1 cellular context compared by ENCODE assay signal in the genomic region with DNA sequence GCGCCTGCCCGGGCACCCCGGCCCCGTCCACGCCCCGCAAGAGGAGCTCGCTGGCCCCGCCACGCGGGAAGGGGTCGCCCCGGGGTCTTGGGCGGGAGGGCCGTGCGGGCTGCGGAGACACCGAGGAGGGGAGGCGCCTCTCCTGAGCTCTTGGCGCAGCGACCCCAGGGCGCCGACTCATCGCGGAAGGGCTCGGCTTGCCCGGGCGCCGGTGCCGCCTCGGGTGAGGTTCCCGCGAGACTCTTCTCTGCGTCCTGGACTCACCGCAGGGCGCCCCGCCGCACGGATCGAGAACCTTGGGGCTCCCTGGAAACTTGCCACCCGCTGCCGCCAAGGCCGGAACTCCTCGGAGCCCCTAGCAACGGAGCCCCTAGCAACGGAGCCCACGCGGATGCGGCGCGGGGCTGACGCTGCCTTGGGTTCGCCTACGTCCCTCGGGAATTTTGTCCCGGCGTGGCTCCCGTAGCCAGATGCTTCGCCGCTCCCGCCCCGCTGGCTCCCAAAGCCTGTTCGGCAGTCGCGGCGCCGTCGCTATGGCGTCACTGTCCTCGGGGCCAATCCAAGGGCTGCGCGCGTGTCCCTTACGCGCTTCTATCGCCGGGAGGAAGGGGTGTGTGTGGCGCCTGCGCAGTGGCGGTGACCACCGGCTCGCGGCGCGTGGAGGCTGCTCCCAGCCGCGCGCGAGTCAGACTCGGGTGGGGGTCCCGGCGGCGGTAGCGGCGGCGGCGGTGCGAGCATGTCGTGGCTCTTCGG.
TF ChIP-seq lines count a peak whose summit lies in the region.

A gene (plus strand): TSS at position 630 of the 753 bp plus-strand sequence. CDS start 107 bp downstream, at position 737.

TF ChIP-seq in GM12878, 131 proteins besides CTCF, POLR2A, EP300 and RAD21 (continued from another document and continues in another):
- TF ChIP-seq, protein P1, sequence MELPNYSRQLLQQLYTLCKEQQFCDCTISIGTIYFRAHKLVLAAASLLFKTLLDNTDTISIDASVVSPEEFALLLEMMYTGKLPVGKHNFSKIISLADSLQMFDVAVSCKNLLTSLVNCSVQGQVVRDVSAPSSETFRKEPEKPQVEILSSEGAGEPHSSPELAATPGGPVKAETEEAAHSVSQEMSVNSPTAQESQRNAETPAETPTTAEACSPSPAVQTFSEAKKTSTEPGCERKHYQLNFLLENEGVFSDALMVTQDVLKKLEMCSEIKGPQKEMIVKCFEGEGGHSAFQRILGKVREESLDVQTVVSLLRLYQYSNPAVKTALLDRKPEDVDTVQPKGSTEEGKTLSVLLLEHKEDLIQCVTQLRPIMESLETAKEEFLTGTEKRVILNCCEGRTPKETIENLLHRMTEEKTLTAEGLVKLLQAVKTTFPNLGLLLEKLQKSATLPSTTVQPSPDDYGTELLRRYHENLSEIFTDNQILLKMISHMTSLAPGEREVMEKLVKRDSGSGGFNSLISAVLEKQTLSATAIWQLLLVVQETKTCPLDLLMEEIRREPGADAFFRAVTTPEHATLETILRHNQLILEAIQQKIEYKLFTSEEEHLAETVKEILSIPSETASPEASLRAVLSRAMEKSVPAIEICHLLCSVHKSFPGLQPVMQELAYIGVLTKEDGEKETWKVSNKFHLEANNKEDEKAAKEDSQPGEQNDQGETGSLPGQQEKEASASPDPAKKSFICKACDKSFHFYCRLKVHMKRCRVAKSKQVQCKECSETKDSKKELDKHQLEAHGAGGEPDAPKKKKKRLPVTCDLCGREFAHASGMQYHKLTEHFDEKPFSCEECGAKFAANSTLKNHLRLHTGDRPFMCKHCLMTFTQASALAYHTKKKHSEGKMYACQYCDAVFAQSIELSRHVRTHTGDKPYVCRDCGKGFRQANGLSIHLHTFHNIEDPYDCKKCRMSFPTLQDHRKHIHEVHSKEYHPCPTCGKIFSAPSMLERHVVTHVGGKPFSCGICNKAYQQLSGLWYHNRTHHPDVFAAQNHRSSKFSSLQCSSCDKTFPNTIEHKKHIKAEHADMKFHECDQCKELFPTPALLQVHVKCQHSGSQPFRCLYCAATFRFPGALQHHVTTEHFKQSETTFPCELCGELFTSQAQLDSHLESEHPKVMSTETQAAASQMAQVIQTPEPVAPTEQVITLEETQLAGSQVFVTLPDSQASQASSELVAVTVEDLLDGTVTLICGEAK (IDR thresholded peaks at IDR 0.05; ENCODE audit: borderline replicate concordance) = peak; percentile 46; the same call in 1 of the 2 replicates
- TF ChIP-seq, protein P2, sequence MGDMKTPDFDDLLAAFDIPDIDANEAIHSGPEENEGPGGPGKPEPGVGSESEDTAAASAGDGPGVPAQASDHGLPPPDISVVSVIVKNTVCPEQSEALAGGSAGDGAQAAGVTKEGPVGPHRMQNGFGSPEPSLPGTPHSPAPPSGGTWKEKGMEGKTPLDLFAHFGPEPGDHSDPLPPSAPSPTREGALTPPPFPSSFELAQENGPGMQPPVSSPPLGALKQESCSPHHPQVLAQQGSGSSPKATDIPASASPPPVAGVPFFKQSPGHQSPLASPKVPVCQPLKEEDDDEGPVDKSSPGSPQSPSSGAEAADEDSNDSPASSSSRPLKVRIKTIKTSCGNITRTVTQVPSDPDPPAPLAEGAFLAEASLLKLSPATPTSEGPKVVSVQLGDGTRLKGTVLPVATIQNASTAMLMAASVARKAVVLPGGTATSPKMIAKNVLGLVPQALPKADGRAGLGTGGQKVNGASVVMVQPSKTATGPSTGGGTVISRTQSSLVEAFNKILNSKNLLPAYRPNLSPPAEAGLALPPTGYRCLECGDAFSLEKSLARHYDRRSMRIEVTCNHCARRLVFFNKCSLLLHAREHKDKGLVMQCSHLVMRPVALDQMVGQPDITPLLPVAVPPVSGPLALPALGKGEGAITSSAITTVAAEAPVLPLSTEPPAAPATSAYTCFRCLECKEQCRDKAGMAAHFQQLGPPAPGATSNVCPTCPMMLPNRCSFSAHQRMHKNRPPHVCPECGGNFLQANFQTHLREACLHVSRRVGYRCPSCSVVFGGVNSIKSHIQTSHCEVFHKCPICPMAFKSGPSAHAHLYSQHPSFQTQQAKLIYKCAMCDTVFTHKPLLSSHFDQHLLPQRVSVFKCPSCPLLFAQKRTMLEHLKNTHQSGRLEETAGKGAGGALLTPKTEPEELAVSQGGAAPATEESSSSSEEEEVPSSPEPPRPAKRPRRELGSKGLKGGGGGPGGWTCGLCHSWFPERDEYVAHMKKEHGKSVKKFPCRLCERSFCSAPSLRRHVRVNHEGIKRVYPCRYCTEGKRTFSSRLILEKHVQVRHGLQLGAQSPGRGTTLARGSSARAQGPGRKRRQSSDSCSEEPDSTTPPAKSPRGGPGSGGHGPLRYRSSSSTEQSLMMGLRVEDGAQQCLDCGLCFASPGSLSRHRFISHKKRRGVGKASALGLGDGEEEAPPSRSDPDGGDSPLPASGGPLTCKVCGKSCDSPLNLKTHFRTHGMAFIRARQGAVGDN (IDR thresholded peaks at IDR 0.05) = 0 out of 2 replicates have a peak, but pooled peaks have one; percentile 55
- TF ChIP-seq, protein P3, sequence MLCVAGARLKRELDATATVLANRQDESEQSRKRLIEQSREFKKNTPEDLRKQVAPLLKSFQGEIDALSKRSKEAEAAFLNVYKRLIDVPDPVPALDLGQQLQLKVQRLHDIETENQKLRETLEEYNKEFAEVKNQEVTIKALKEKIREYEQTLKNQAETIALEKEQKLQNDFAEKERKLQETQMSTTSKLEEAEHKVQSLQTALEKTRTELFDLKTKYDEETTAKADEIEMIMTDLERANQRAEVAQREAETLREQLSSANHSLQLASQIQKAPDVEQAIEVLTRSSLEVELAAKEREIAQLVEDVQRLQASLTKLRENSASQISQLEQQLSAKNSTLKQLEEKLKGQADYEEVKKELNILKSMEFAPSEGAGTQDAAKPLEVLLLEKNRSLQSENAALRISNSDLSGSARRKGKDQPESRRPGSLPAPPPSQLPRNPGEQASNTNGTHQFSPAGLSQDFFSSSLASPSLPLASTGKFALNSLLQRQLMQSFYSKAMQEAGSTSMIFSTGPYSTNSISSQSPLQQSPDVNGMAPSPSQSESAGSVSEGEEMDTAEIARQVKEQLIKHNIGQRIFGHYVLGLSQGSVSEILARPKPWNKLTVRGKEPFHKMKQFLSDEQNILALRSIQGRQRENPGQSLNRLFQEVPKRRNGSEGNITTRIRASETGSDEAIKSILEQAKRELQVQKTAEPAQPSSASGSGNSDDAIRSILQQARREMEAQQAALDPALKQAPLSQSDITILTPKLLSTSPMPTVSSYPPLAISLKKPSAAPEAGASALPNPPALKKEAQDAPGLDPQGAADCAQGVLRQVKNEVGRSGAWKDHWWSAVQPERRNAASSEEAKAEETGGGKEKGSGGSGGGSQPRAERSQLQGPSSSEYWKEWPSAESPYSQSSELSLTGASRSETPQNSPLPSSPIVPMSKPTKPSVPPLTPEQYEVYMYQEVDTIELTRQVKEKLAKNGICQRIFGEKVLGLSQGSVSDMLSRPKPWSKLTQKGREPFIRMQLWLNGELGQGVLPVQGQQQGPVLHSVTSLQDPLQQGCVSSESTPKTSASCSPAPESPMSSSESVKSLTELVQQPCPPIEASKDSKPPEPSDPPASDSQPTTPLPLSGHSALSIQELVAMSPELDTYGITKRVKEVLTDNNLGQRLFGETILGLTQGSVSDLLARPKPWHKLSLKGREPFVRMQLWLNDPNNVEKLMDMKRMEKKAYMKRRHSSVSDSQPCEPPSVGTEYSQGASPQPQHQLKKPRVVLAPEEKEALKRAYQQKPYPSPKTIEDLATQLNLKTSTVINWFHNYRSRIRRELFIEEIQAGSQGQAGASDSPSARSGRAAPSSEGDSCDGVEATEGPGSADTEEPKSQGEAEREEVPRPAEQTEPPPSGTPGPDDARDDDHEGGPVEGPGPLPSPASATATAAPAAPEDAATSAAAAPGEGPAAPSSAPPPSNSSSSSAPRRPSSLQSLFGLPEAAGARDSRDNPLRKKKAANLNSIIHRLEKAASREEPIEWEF (IDR thresholded peaks at IDR 0.05; ENCODE audit: insufficient replicate concordance, low read depth, low read length) = no peak
- TF ChIP-seq BMI1 (IDR thresholded peaks at IDR 0.05; ENCODE audit: borderline replicate concordance) (peak; percentile 70), NR2C2 (IDR thresholded peaks at IDR 0.05; ENCODE audit: borderline replicate concordance, control insufficient read depth, insufficient read length, low read depth) (no peak), EED (IDR thresholded peaks at IDR 0.05; ENCODE audit: low read depth) (peak; percentile 39; the same call in 1 of the 2 replicates), KDM1A (IDR thresholded peaks at IDR 0.05; ENCODE audit: borderline replicate concordance) (no peak), ATF7 (IDR thresholded peaks at IDR 0.05; ENCODE audit: low read depth) (peak; percentile 52), POU2F2 (IDR thresholded peaks at IDR 0.05; ENCODE audit: borderline replicate concordance, low read depth, low read length) (peak; percentile 9; the same call in 2 of the 3 replicates), IKZF2 (IDR thresholded peaks at IDR 0.05) (peak; percentile 45 to 66; a peak in 2 of 4 replicates), HDGF (IDR thresholded peaks at IDR 0.05) (peak; percentile 81), NR2F1 (conservative IDR thresholded peaks at IDR 0.05) (peak; percentile 69), LARP7 (IDR thresholded peaks at IDR 0.05) (peak; percentile 81), IKZF1 (conservative IDR thresholded peaks at IDR 0.05) (peak; percentile 96), MTA3 (IDR thresholded peaks at IDR 0.05; ENCODE audit: borderline replicate concordance, low read length) (no peak), ASH2L (IDR thresholded peaks at IDR 0.05; ENCODE audit: borderline replicate concordance, low read depth) (peak; percentile 50; the same call in 1 of the 2 replicates)
- TF ChIP-seq, protein P4, sequence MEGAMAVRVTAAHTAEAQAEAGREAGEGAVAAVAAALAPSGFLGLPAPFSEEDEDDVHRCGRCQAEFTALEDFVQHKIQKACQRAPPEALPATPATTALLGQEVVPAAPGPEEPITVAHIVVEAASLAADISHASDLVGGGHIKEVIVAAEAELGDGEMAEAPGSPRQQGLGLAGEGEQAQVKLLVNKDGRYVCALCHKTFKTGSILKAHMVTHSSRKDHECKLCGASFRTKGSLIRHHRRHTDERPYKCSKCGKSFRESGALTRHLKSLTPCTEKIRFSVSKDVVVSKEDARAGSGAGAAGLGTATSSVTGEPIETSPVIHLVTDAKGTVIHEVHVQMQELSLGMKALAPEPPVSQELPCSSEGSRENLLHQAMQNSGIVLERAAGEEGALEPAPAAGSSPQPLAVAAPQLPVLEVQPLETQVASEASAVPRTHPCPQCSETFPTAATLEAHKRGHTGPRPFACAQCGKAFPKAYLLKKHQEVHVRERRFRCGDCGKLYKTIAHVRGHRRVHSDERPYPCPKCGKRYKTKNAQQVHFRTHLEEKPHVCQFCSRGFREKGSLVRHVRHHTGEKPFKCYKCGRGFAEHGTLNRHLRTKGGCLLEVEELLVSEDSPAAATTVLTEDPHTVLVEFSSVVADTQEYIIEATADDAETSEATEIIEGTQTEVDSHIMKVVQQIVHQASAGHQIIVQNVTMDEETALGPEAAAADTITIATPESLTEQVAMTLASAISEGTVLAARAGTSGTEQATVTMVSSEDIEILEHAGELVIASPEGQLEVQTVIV (IDR thresholded peaks at IDR 0.05; ENCODE audit: borderline replicate concordance, partially characterized antibody) = peak; percentile 44
- TF ChIP-seq, protein P5, sequence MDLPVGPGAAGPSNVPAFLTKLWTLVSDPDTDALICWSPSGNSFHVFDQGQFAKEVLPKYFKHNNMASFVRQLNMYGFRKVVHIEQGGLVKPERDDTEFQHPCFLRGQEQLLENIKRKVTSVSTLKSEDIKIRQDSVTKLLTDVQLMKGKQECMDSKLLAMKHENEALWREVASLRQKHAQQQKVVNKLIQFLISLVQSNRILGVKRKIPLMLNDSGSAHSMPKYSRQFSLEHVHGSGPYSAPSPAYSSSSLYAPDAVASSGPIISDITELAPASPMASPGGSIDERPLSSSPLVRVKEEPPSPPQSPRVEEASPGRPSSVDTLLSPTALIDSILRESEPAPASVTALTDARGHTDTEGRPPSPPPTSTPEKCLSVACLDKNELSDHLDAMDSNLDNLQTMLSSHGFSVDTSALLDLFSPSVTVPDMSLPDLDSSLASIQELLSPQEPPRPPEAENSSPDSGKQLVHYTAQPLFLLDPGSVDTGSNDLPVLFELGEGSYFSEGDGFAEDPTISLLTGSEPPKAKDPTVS (IDR thresholded peaks at IDR 0.05; ENCODE audit: low read depth, low read length) = no peak
- TF ChIP-seq, protein P6, sequence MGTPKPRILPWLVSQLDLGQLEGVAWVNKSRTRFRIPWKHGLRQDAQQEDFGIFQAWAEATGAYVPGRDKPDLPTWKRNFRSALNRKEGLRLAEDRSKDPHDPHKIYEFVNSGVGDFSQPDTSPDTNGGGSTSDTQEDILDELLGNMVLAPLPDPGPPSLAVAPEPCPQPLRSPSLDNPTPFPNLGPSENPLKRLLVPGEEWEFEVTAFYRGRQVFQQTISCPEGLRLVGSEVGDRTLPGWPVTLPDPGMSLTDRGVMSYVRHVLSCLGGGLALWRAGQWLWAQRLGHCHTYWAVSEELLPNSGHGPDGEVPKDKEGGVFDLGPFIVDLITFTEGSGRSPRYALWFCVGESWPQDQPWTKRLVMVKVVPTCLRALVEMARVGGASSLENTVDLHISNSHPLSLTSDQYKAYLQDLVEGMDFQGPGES (IDR thresholded peaks at IDR 0.05) = peak; percentile 66
- TF ChIP-seq, protein P7, sequence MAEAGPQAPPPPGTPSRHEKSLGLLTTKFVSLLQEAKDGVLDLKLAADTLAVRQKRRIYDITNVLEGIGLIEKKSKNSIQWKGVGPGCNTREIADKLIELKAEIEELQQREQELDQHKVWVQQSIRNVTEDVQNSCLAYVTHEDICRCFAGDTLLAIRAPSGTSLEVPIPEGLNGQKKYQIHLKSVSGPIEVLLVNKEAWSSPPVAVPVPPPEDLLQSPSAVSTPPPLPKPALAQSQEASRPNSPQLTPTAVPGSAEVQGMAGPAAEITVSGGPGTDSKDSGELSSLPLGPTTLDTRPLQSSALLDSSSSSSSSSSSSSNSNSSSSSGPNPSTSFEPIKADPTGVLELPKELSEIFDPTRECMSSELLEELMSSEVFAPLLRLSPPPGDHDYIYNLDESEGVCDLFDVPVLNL (IDR thresholded peaks at IDR 0.05; ENCODE audit: low read depth, low read length) = peak; percentile 81
- TF ChIP-seq, protein P8, sequence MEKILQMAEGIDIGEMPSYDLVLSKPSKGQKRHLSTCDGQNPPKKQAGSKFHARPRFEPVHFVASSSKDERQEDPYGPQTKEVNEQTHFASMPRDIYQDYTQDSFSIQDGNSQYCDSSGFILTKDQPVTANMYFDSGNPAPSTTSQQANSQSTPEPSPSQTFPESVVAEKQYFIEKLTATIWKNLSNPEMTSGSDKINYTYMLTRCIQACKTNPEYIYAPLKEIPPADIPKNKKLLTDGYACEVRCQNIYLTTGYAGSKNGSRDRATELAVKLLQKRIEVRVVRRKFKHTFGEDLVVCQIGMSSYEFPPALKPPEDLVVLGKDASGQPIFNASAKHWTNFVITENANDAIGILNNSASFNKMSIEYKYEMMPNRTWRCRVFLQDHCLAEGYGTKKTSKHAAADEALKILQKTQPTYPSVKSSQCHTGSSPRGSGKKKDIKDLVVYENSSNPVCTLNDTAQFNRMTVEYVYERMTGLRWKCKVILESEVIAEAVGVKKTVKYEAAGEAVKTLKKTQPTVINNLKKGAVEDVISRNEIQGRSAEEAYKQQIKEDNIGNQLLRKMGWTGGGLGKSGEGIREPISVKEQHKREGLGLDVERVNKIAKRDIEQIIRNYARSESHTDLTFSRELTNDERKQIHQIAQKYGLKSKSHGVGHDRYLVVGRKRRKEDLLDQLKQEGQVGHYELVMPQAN (conservative IDR thresholded peaks at IDR 0.05) = peak; percentile 84
- TF ChIP-seq, protein P9, sequence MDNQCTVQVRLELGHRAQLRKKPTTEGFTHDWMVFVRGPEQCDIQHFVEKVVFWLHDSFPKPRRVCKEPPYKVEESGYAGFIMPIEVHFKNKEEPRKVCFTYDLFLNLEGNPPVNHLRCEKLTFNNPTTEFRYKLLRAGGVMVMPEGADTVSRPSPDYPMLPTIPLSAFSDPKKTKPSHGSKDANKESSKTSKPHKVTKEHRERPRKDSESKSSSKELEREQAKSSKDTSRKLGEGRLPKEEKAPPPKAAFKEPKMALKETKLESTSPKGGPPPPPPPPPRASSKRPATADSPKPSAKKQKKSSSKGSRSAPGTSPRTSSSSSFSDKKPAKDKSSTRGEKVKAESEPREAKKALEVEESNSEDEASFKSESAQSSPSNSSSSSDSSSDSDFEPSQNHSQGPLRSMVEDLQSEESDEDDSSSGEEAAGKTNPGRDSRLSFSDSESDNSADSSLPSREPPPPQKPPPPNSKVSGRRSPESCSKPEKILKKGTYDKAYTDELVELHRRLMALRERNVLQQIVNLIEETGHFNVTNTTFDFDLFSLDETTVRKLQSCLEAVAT (IDR thresholded peaks at IDR 0.05) = peak; percentile 96
